1 cellular context compared by ENCODE assay signal in the genomic region with DNA sequence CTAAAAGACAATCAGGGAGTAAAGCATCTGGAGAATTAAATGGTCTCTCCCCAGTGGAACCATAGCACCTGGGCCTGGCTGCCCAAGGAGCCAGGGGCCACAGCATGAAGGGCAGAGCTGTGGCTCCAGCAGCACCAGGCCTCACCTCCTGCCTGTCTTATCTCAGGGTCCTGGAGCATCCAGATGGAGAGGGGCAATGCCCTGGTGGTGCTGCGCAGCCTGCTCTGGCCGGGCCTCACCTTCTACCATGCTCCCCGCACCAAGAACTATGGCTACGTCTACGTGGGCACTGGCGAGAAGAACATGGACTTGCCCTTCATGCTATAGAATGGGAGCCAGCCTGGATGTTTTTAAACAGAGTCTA.
TF ChIP-seq lines count a peak whose summit lies in the region.

No MANE protein-coding gene starts in this region.

TF ChIP-seq in GM12878, 131 proteins besides CTCF, POLR2A, EP300 and RAD21:
- TF ChIP-seq BMI1 (IDR thresholded peaks at IDR 0.05; ENCODE audit: borderline replicate concordance) (no peak), POLR2AphosphoS5 (IDR thresholded peaks at IDR 0.05; ENCODE audit: low read length) (0 out of 2 replicates have a peak, but pooled peaks have one; percentile 9)
